ENCODE assay signal across 9 cellular contexts in genomic region chr12:25415004-25415403, GRCh38.
"Had no signal": no experiment of that assay in that cellular context is flagged by ENCODE, and none has a peak within 500 bp of the region (broad histone marks: within the 10 kb centered on the region; RNA-seq: fewer than 3 reads in every experiment).

No MANE protein-coding gene starts in this region.

- H3K27ac Mint-ChIP-seq: GM23338, H9, HFFc6 had no signal

- H3K4me3 ChIP-seq: GM23248, GM23338, HAP-1 had no signal

- H3K4me1 Mint-ChIP-seq: GM23338, H9 had no signal

- H3K4me3 Mint-ChIP-seq: GM23338, H9, HFFc6 had no signal

- H3K36me3 ChIP-seq: HAP-1 had no signal

- H2AFZ ChIP-seq: GM23248, GM23338 had no signal

- H3K9me3 Mint-ChIP-seq: GM23338, H9 had no signal

- H3K9ac ChIP-seq: GM23248 had no signal

- ATAC-seq: GM23338, HCT116 had no signal

- H3K27ac ChIP-seq: GM23248 had no signal

- H3K9me3 ChIP-seq: HAP-1 had no signal

- DNase-seq: GM23248, GOT3, H7, H9, HCEC 1CT, HFFc6 had no signal

- H3K4me1 ChIP-seq: HAP-1 had no signal

- H3K4me2 ChIP-seq: GM23338 had no signal
